Comparison of ENCODE assay signal across 20 cellular contexts in genomic region chr3:195794708-195795107, GRCh38. TPM values are rescaled to one million over a fixed set of nuclear protein-coding genes. Genes with fewer than 3 reads are reported as not detected.
DNase-seq lines count a peak whose midpoint lies in the region; ATAC-seq and TF ChIP-seq lines count a peak whose summit lies in the region.
"Had no signal": no experiment of that assay in that cellular context is flagged by ENCODE, and none has a peak within 500 bp of the region (broad histone marks: within the 10 kb centered on the region; RNA-seq: fewer than 3 reads in every experiment).

No MANE protein-coding gene starts in this region.

- peak overlapping the region; percentile 73 for H3K4me2 ChIP-seq in smooth muscle cell

- DNase-seq in HAP-1 (ENCODE audit: low spot score in 2 of 2) (peak; percentile 29 to 61), NB4 (ENCODE audit: low read depth) (peak; percentile 27), islet precursor cell (peak; percentile 34), smooth muscle cell (lab: John Stamatoyannopoulos, UW; ENCODE audit: unreplicated experiment) (no peak)
- DNase-seq in stimulated activated CD4-positive, alpha-beta T cell treated with anti-CD3 and anti-CD28 coated beads, Interleukin-4, amount 100 ng/mL, for 24 hours: no peak
- no peak for DNase-seq in activated CD8-positive, alpha-beta memory T cell treated with anti-CD3 and anti-CD28 coated beads for 24 hours
- DNase-seq: BE2C; Calu3; CD4-positive, alpha-beta T cell; DMS79; MG63; NCI-H1092 treated with DMSO at 0.1 percent for 48 hours; NCI-H1694; NCI-H226; NCI-H524 treated with DMSO at 0.1 percent for 48 hours; RPMI8226; SIG-M5 had no signal

- H3K79me2 ChIP-seq in smooth muscle cell (ENCODE audit: low read depth): no peaks in the 10 kb centered on the region

- TF ChIP-seq POLR2A in NB4 (IDR thresholded peaks at IDR 0.05; ENCODE audit: extremely low read depth, insufficient read length): no peak

- TF ChIP-seq CTCF in NB4 (IDR thresholded peaks at IDR 0.05; ENCODE audit: low read depth, low read length): no peak
- no peak for TF ChIP-seq CTCF in smooth muscle cell (IDR thresholded peaks at IDR 0.05; ENCODE audit: borderline replicate concordance, insufficient read depth, poor library complexity, severe bottlenecking)

- H3K4me1 ChIP-seq in HAP-1 (peaks cover 14% of the 10 kb centered on the region), smooth muscle cell (ENCODE audit: low read depth) (peaks cover 9% of the 10 kb centered on the region)

- WGBS in smooth muscle cell (ENCODE audit: low lambda C conversion rate): 19% methylated on average over 8 of the region's 8 CpGs

- no peaks in the 10 kb centered on the region for H4K20me1 ChIP-seq in smooth muscle cell (ENCODE audit: low read depth)

- H3K9me3 ChIP-seq in HAP-1: peaks cover 2% of the 10 kb centered on the region; the same call in 1 of the 2 replicates
- peaks cover 3% of the 10 kb centered on the region for H3K9me3 ChIP-seq in smooth muscle cell (replicated peaks; ENCODE audit: low read depth)
- H3K9me3 ChIP-seq: BE2C had no signal

- H3K27me3 ChIP-seq in HAP-1 (ENCODE audit: low read depth) (0 out of 2 replicates have a peak, but pooled peaks cover 2% of the 10 kb centered on the region), smooth muscle cell (ENCODE audit: low read depth) (no peaks in the 10 kb centered on the region)
- H3K27me3 ChIP-seq: BE2C had no signal

- no peaks in the 10 kb centered on the region for H3F3A ChIP-seq in smooth muscle cell (ENCODE audit: low read depth)

- in situ Hi-C loops in HAP-1 (cut with MboI; ENCODE audit: low sequenced_read_pairs): no loop called here

- no peak overlapping the region for H3K27ac ChIP-seq in smooth muscle cell (ENCODE audit: low read depth)

- no peak for ATAC-seq in HG03045 (IDR thresholded peaks at IDR 0.05; ENCODE audit: unreplicated experiment)
- ATAC-seq: GM12878 had no signal

- no peak overlapping the region for H3K9ac ChIP-seq in smooth muscle cell (ENCODE audit: low read depth)

- H2AFZ ChIP-seq in smooth muscle cell (ENCODE audit: low read depth): peak overlapping the region; percentile 14

- no peak overlapping the region for H3K4me3 ChIP-seq in HAP-1
- no peak overlapping the region for H3K4me3 ChIP-seq in NB4 (ENCODE audit: low read depth, low read length)
- no peak overlapping the region for H3K4me3 ChIP-seq in smooth muscle cell
- H3K4me3 ChIP-seq: GM12878, MG63 had no signal

- no peaks in the 10 kb centered on the region for H3K36me3 ChIP-seq in HAP-1 (replicated peaks)
- H3K36me3 ChIP-seq in smooth muscle cell (ENCODE audit: low read depth): no peaks in the 10 kb centered on the region
- H3K36me3 ChIP-seq: BE2C, MG63 had no signal

RNA-seq across cellular contexts. Expression of gene MUC4, which starts 17.0 kb away (rescaled TPM):
- total RNA-seq in smooth muscle cell: not detected in 2 replicates
- polyA plus RNA-seq in smooth muscle cell: 0.52 TPM in 1 of 2 replicates, not detected in the other
- total RNA-seq: CD4-positive, alpha-beta T cell had no signal
- polyA plus RNA-seq: AG04450 had no signal

Comparison
In these comparisons a context has a peak if more than half of its experiments do, and no peak if none do; other contexts are left out.
1. DNase-seq: peak in HAP-1 (2 of 2), NB4 (single experiment) and islet precursor cell (single experiment); none in smooth muscle cell (single experiment), stimulated activated CD4-positive, alpha-beta T cell treated with anti-CD3 and anti-CD28 coated beads, Interleukin-4, amount 100 ng/mL, for 24 hours (single experiment) and activated CD8-positive, alpha-beta memory T cell treated with anti-CD3 and anti-CD28 coated beads for 24 hours (single experiment).